14 cellular contexts compared by ENCODE assay signal in the genomic region with DNA sequence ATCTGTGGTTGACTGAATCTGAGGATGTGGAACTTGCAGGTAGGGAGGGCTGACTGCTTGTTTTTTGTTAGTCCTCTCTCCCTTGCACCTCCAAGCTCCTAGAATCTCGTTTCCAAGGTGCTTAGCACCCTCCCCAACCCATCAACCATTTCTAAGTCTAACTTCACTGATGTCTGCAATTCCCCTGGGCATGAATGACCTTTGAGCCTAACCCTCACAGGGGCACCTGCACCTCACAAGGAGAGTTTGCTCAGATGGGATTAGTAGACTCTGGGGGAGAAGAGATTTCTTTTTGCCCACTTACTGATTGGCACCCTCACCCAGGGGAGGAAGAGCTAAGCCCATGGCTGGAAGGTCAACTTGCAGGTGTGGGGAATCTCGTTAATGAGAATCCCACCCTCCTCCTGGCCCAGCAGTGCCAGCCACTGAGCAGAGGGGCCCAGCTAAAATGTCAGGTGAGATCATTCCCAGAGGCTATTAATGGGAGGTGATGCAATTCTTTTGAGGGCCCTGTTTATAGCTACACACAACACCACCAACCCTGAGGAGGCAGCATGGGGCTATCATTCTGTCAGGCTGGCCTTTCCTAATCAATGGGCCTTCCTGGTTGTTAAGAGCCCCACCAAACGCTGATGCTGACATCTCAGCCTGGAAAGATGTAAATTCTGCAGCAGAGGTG.
A peak's percentile ranks its signal among the peaks of the same experiment; 100 is the strongest.
DNase-seq lines count a peak whose midpoint lies in the region; ATAC-seq and TF ChIP-seq lines count a peak whose summit lies in the region.
"Had no signal": no experiment of that assay in that cellular context is flagged by ENCODE, and none has a peak within 500 bp of the region (broad histone marks: within the 10 kb centered on the region; RNA-seq: fewer than 3 reads in every experiment).

No MANE protein-coding gene starts in this region.

- H3K27me3 ChIP-seq in right atrium auricular region, result no peaks in the 10 kb centered on the region
- H3K27me3 ChIP-seq in spleen (replicated peaks in 1 of 7), result no peaks in the 10 kb centered on the region

- TF ChIP-seq CTCF in right atrium auricular region (IDR thresholded peaks at IDR 0.05) (no peak), spleen (IDR thresholded peaks at IDR 0.05 in 8 of 11, conservative IDR thresholded peaks at IDR 0.05 in 3 of 11) (no peak)

- H3K9me3 ChIP-seq in right atrium auricular region, result no peaks in the 10 kb centered on the region
- H3K9me3 ChIP-seq in spleen, result no peaks in the 10 kb centered on the region

- H3K4me1 ChIP-seq in right atrium auricular region (peaks cover 0 to 30% of the 10 kb centered on the region in 2 donors), spleen (peaks cover 0 to 39% (median 12%) of the 10 kb centered on the region in 6 donors)
- H3K4me1 ChIP-seq: parathyroid adenoma had no signal

- ATAC-seq in HG03521 (IDR thresholded peaks at IDR 0.05; ENCODE audit: unreplicated experiment), result no peak

- H3K36me3 ChIP-seq in right atrium auricular region, result no peaks in the 10 kb centered on the region
- peaks cover 0 to 51% (median 0%) of the 10 kb centered on the region in 6 donors for H3K36me3 ChIP-seq in spleen

- H3K27ac ChIP-seq in right atrium auricular region (peak overlapping the region; percentile 62 to 63), spleen (peak overlapping the region in 1 of 8 donors; percentile 21)
- H3K27ac ChIP-seq: parathyroid adenoma had no signal

- WGBS in spleen, 5 donors, result 69 to 76% (median 71%) methylated on average over 3 of the region's 3 CpGs

- intact Hi-C loops in spleen (cut with DNase I; ENCODE audit: low total_unique reads), result no loop called here

- DNase-seq in NCI-H345 (lab: John Stamatoyannopoulos, UW), result peak; percentile 3
- DNase-seq in NCI-H345 treated with DMSO at 0.1 percent for 48 hours (lab: John Stamatoyannopoulos, UW; ENCODE audit: unreplicated experiment), result no peak
- peak; percentile 19 for DNase-seq in OCI-M1 (lab: John Stamatoyannopoulos, UW)
- DNase-seq in right atrium auricular region (ENCODE audit: low spot score), result no peak
- peak; percentile 24 for DNase-seq in spleen
- DNase-seq in activated gamma-delta T cell (lab: John Stamatoyannopoulos, UW), result no peak
- no peak for DNase-seq in Kasumi-1 (lab: John Stamatoyannopoulos, UW)
- DNase-seq: ACHN; activated CD4-positive, CD25-positive, alpha-beta regulatory T cell treated with anti-CD3 and anti-CD28 coated beads, Interleukin-2, amount 50 U/mL, for 72 hours; activated T-cell treated with anti-CD3 and anti-CD28 coated beads for 4 hours; NCI-H1092 treated with DMSO at 0.1 percent for 48 hours; stimulated activated CD4-positive, alpha-beta T cell treated with anti-CD3 and anti-CD28 coated beads, Interleukin-2, amount 100 ng/mL, for 24 hours had no signal

- TF ChIP-seq POLR2A in spleen (IDR thresholded peaks at IDR 0.05), result no peak

- no peak overlapping the region for H3K4me3 ChIP-seq in right atrium auricular region
- no peak overlapping the region for H3K4me3 ChIP-seq in spleen

Comparison
In these comparisons a context has a peak if more than half of its experiments do, and no peak if none do; other contexts are left out.
1. DNase-seq: peak in NCI-H345 (single experiment), OCI-M1 (single experiment) and spleen (single experiment); none in NCI-H345 treated with DMSO at 0.1 percent for 48 hours (single experiment), right atrium auricular region (single experiment), activated gamma-delta T cell (single experiment) and Kasumi-1 (0 of 2).